27 cellular contexts compared by ENCODE assay signal in the genomic region with DNA sequence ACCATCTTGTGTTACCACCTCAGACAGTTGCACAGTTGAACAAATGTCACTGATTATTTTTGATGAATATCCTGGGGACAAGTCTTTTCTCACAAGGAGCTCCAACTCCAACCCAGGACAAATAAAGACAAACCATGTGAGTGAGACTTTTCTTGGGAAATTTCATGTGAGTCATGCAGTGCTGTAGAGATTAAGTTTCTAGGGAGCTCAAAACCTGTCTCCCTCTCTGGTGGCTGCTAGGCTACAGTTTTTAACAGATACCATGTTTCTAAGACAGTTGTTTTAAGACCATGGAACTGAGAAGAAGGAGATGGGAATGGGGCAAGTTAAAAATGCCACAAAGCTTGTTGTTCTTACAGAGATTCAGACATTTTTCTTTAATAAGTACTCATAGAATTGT.
DNase-seq lines count a peak whose midpoint lies in the region; ATAC-seq and TF ChIP-seq lines count a peak whose summit lies in the region.
"Had no signal": no experiment of that assay in that cellular context is flagged by ENCODE, and none has a peak within 500 bp of the region (broad histone marks: within the 10 kb centered on the region; RNA-seq: fewer than 3 reads in every experiment).

No MANE protein-coding gene starts in this region.

- H2AFZ ChIP-seq in mammary epithelial cell (ENCODE audit: low read depth, low read length) (no peak overlapping the region), smooth muscle cell (ENCODE audit: low read depth) (no peak overlapping the region)

- TF ChIP-seq CTCF in mammary epithelial cell (conservative IDR thresholded peaks at IDR 0.05 in 1 of 2, IDR thresholded peaks at IDR 0.05 in 1 of 2; ENCODE audit: extremely low read depth in 1 of 2, insufficient read depth in 1 of 2, low read depth in 1 of 2, low read length in 2 of 2) (no peak), kidney epithelial cell (IDR thresholded peaks at IDR 0.05; ENCODE audit: insufficient read depth, low read length, poor library complexity, severe bottlenecking) (no peak), smooth muscle cell (IDR thresholded peaks at IDR 0.05; ENCODE audit: borderline replicate concordance, insufficient read depth, poor library complexity, severe bottlenecking) (no peak)

- no peaks in the 10 kb centered on the region for H3K9me3 ChIP-seq in mammary epithelial cell (replicated peaks; ENCODE audit: insufficient read depth, low read length)
- H3K9me3 ChIP-seq in smooth muscle cell (replicated peaks; ENCODE audit: low read depth), result no peaks in the 10 kb centered on the region
- H3K9me3 ChIP-seq: MG63, ovary, thoracic aorta, uterus had no signal

- peak; percentile 53 for DNase-seq in M059J (ENCODE audit: low read depth)
- DNase-seq in mammary epithelial cell, result peak; percentile 2
- DNase-seq in kidney epithelial cell (ENCODE audit: low read depth), result peak; percentile 19
- DNase-seq in smooth muscle cell (lab: John Stamatoyannopoulos, UW; ENCODE audit: unreplicated experiment), result no peak
- DNase-seq in DMS79 (lab: John Stamatoyannopoulos, UW), result no peak
- DNase-seq in amniotic stem cell (lab: John Stamatoyannopoulos, UW), result no peak
- DNase-seq: activated B cell treated with CpG ODN at 0.5 μM for 24 hours; activated CD4-positive, alpha-beta memory T cell treated with anti-CD3 and anti-CD28 coated beads for 36 hours; activated CD8-positive, alpha-beta memory T cell treated with anti-CD3 and anti-CD28 coated beads, Interleukin-2, amount 50 U/mL, for 48 hours; activated naive CD8-positive, alpha-beta T cell treated with anti-CD3 and anti-CD28 coated beads for 36 hours; endodermal cell; left cardiac atrium; MG63; naive B cell; NCI-H2081; NCI-H446; ovary; right cardiac atrium; stimulated activated CD4-positive, alpha-beta T cell treated with anti-CD3 and anti-CD28 coated beads, Interleukin-12 subunit alpha, Interleukin-12 subunit beta, amount 100 ng/mL, for 4 hours; stimulated activated CD4-positive, alpha-beta T cell treated with anti-CD3 and anti-CD28 coated beads, Interleukin-4, amount 100 ng/mL, for 4 hours; stimulated activated naive CD4-positive, alpha-beta T cell treated with Interleukin-2 at 50 U/mL for 16 hours; uterus had no signal

- H3K27me3 ChIP-seq in mammary epithelial cell (ENCODE audit: insufficient read depth, low read length), result no peaks in the 10 kb centered on the region
- H3K27me3 ChIP-seq in kidney epithelial cell (ENCODE audit: control insufficient read depth, insufficient read depth, low read length), result no peaks in the 10 kb centered on the region
- no peaks in the 10 kb centered on the region for H3K27me3 ChIP-seq in smooth muscle cell (ENCODE audit: low read depth)
- H3K27me3 ChIP-seq: MG63, ovary, uterus had no signal

- H3K79me2 ChIP-seq in mammary epithelial cell (ENCODE audit: insufficient read depth, low read length) (no peaks in the 10 kb centered on the region), smooth muscle cell (ENCODE audit: low read depth) (no peaks in the 10 kb centered on the region)

- H3K4me3 ChIP-seq in mammary epithelial cell (replicated peaks in 1 of 3; ENCODE audit: insufficient read depth in 1 of 3, low read depth in 2 of 3, low read length in 3 of 3) (no peak overlapping the region), kidney epithelial cell (ENCODE audit: low read depth, low read length) (no peak overlapping the region), smooth muscle cell (no peak overlapping the region)
- H3K4me3 ChIP-seq: coronary artery, MG63, ovary, thoracic aorta, uterus had no signal

- intact Hi-C loops in mammary epithelial cell (cut with micrococcal nuclease), result no loop called here

- ATAC-seq in GM21723 (IDR thresholded peaks at IDR 0.05; ENCODE audit: unreplicated experiment), result no peak
- ATAC-seq: activated T-helper 17 cell treated with anti-CD3 and anti-CD28 coated beads, Interleukin-2, amount 50 U/mL, for 72 hours; right cardiac atrium; Right ventricle myocardium inferior had no signal

- in situ Hi-C loops in mammary epithelial cell (cut with MboI; ENCODE audit: low sequenced_read_pairs in 2 of 2), result no loop called here

- H3K9ac ChIP-seq in mammary epithelial cell (ENCODE audit: insufficient read depth, low read length) (no peak overlapping the region), smooth muscle cell (ENCODE audit: low read depth) (no peak overlapping the region)

- no peaks in the 10 kb centered on the region for H3K36me3 ChIP-seq in mammary epithelial cell (ENCODE audit: insufficient read depth, low read length)
- H3K36me3 ChIP-seq in kidney epithelial cell (ENCODE audit: control insufficient read depth, insufficient read depth, low read length), result no peaks in the 10 kb centered on the region
- no peaks in the 10 kb centered on the region for H3K36me3 ChIP-seq in smooth muscle cell (ENCODE audit: low read depth)
- H3K36me3 ChIP-seq: MG63, ovary, thoracic aorta, uterus had no signal

- H3K4me2 ChIP-seq in mammary epithelial cell (ENCODE audit: insufficient read depth, low read depth, low read length) (no peak overlapping the region), smooth muscle cell (peak overlapping the region; percentile 3)

- H3K4me1 ChIP-seq in mammary epithelial cell (ENCODE audit: insufficient read depth, low read length) (no peaks in the 10 kb centered on the region), smooth muscle cell (ENCODE audit: low read depth) (no peaks in the 10 kb centered on the region)
- H3K4me1 ChIP-seq: uterus had no signal

- no peaks in the 10 kb centered on the region for H4K20me1 ChIP-seq in mammary epithelial cell (ENCODE audit: insufficient read depth, low read length)
- H4K20me1 ChIP-seq in smooth muscle cell (ENCODE audit: low read depth), result no peaks in the 10 kb centered on the region

- H3F3A ChIP-seq in smooth muscle cell (ENCODE audit: low read depth), result peaks cover 2% of the 10 kb centered on the region

- dilution Hi-C loops in mammary epithelial cell (cut with HindIII; ENCODE audit: low sequenced_read_pairs), result no loop called here

- BruUV-seq in mammary epithelial cell (replicated peaks; lab: Mats Ljungman, UMichigan), result no TSS peak

- CTCF ChIA-PET in mammary epithelial cell (lab: Charles Lee; ENCODE audit: low non-redundant PET), result no interaction called here

- H3K27ac ChIP-seq in mammary epithelial cell (ENCODE audit: insufficient read depth, low read depth, low read length) (no peak overlapping the region), smooth muscle cell (ENCODE audit: low read depth) (peak overlapping the region; percentile 72)
- H3K27ac ChIP-seq: coronary artery, ovary, thoracic aorta, uterus had no signal

Comparison
In these comparisons a context has a peak if more than half of its experiments do, and no peak if none do; other contexts are left out.
1. DNase-seq: peak in M059J (single experiment), mammary epithelial cell (single experiment) and kidney epithelial cell (single experiment); none in smooth muscle cell (single experiment), DMS79 (single experiment) and amniotic stem cell (single experiment).